1 cellular context compared by ENCODE assay signal in genomic region chr3:34668915-34669314, GRCh38.
TF ChIP-seq lines count a peak whose summit lies in the region.

No MANE protein-coding gene starts in this region.

TF ChIP-seq in GM23338, 12 proteins besides CTCF, POLR2A, EP300 and RAD21:
- TF ChIP-seq REST (IDR thresholded peaks at IDR 0.05; ENCODE audit: unreplicated experiment), result no peak
- TF ChIP-seq POLR2AphosphoS5 (IDR thresholded peaks at IDR 0.05; ENCODE audit: low read depth), result no peak
- TF ChIP-seq ZNF462 (CRISPR knock-in tag; IDR thresholded peaks at IDR 0.05), result no peak
- no peak for TF ChIP-seq ZNF114 (CRISPR knock-in tag; IDR thresholded peaks at IDR 0.05)
- TF ChIP-seq STAT1 (IDR thresholded peaks at IDR 0.05; ENCODE audit: unreplicated experiment), result no peak
- TF ChIP-seq CREB1 (CRISPR knock-in tag; IDR thresholded peaks at IDR 0.05; ENCODE audit: low read depth), result no peak
- no peak for TF ChIP-seq ETS1 (IDR thresholded peaks at IDR 0.05)
- TF ChIP-seq EZH2phosphoT487 (IDR thresholded peaks at IDR 0.05; ENCODE audit: unreplicated experiment), result no peak
- TF ChIP-seq JUNB (IDR thresholded peaks at IDR 0.05; ENCODE audit: unreplicated experiment), result no peak
- no peak for TF ChIP-seq EZH2 (IDR thresholded peaks at IDR 0.05; ENCODE audit: low read depth, unreplicated experiment)
- no peak for TF ChIP-seq ZNF331 (CRISPR knock-in tag; IDR thresholded peaks at IDR 0.05; ENCODE audit: low read depth)
- TF ChIP-seq NANOG (IDR thresholded peaks at IDR 0.05; ENCODE audit: borderline replicate concordance), result no peak
